21 cellular contexts compared by ENCODE assay signal in the genomic region with DNA sequence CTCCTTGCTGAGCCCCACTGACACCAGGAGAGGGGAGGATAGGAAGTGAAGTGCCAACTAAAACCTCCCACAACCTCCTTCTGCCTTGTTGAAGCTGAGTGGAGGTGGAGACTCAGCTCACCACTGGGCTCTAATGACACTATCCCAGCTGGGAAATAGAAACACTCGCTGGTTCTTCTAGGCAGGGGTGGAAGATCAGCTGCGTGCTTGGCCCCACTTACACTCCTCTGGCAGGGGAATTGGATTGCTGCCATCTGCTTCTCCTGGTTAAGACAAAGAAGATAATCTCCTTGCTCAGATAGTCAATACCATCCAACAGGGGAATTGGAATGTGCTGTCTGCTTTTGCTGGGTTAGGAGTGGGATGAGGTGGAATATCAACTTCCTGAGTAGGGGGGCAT.
"Had no signal": no experiment of that assay in that cellular context is flagged by ENCODE, and none has a peak within 500 bp of the region (broad histone marks: within the 10 kb centered on the region; RNA-seq: fewer than 3 reads in every experiment).

No MANE protein-coding gene starts in this region.

- H3K27me3 Mint-ChIP-seq: activated naive CD4-positive, alpha-beta T cell treated with anti-CD3 and anti-CD28 coated beads, Interleukin-2, amount 10 ng/mL, durations not matched to agents 7 days and 5 days; naive thymus-derived CD8-positive, alpha-beta T cell had no signal

- H3K4me1 Mint-ChIP-seq: activated naive CD4-positive, alpha-beta T cell treated with anti-CD3 and anti-CD28 coated beads, Interleukin-2, amount 10 ng/mL, durations not matched to agents 7 days and 5 days; immature natural killer cell; naive thymus-derived CD8-positive, alpha-beta T cell had no signal

- DNase-seq: activated CD8-positive, alpha-beta memory T cell treated with anti-CD3 and anti-CD28 coated beads for 24 hours; activated CD8-positive, alpha-beta memory T cell treated with anti-CD3 and anti-CD28 coated beads, Interleukin-2, amount 50 U/mL, for 48 hours; activated effector memory CD4-positive, alpha-beta T cell treated with Interleukin-2 at 50 U/mL for 16 hours; activated naive CD4-positive, alpha-beta T cell treated with anti-CD3 and anti-CD28 coated beads, Interleukin-2, amount 10 ng/mL, durations not matched to agents 7 days and 5 days; activated T-cell treated with anti-CD3 and anti-CD28 coated beads, Interleukin-2, amount 50 U/mL, for 48 hours; aorta; erythroblast; gastrocnemius medialis; heart left ventricle; immature natural killer cell; kidney glomerular epithelial cell; left ventricle myocardium inferior; mesenchymal stem cell; mucosa of descending colon; naive thymus-derived CD8-positive, alpha-beta T cell; stimulated activated naive CD4-positive, alpha-beta T cell treated with Interleukin-2 at 50 U/mL for 16 hours; thyroid gland had no signal

- H3K9me3 Mint-ChIP-seq: activated naive CD4-positive, alpha-beta T cell treated with anti-CD3 and anti-CD28 coated beads, Interleukin-2, amount 10 ng/mL, durations not matched to agents 7 days and 5 days; immature natural killer cell; T-helper 1 cell treated with Interleukin-12 subunit alpha and Interleukin-12 subunit beta and Interleukin-4 antibody, amounts not matched to agents 30 μg/mL and 1 μg/mL, for 36 hours had no signal

- H3K4me1 ChIP-seq: gastrocnemius medialis, heart left ventricle, left ventricle myocardium inferior, thyroid gland had no signal

- H3K4me3 Mint-ChIP-seq: activated naive CD4-positive, alpha-beta T cell treated with anti-CD3 and anti-CD28 coated beads, Interleukin-2, amount 10 ng/mL, durations not matched to agents 7 days and 5 days; immature natural killer cell; naive thymus-derived CD8-positive, alpha-beta T cell; T-helper 1 cell treated with Interleukin-12 subunit alpha and Interleukin-12 subunit beta and Interleukin-4 antibody, amounts not matched to agents 30 μg/mL and 1 μg/mL, for 36 hours had no signal

- H3K36me3 Mint-ChIP-seq: activated naive CD4-positive, alpha-beta T cell treated with anti-CD3 and anti-CD28 coated beads, Interleukin-2, amount 10 ng/mL, durations not matched to agents 7 days and 5 days; immature natural killer cell; naive thymus-derived CD8-positive, alpha-beta T cell had no signal

- H3K27me3 ChIP-seq: gastrocnemius medialis, neutrophil, thyroid gland had no signal

- H3K4me3 ChIP-seq: coronary artery, gastrocnemius medialis, heart left ventricle, left ventricle myocardium inferior, mucosa of descending colon, thyroid gland had no signal

- H3K9me3 ChIP-seq: gastrocnemius medialis, heart left ventricle, left ventricle myocardium inferior, mucosa of descending colon, neutrophil, thyroid gland had no signal

- H3K27ac ChIP-seq: coronary artery, gastrocnemius medialis, heart left ventricle, left ventricle myocardium inferior, neutrophil, thyroid gland had no signal

- H3K36me3 ChIP-seq: gastrocnemius medialis, heart left ventricle, left ventricle myocardium inferior, neutrophil, thyroid gland had no signal

- ATAC-seq: activated CD4-positive, CD25-positive, alpha-beta regulatory T cell treated with anti-CD3 and anti-CD28 coated beads, Interleukin-2, amount 50 U/mL, for 24 hours; gastrocnemius medialis; heart left ventricle; mucosa of descending colon; naive thymus-derived CD8-positive, alpha-beta T cell had no signal

- H3K27ac Mint-ChIP-seq: activated naive CD4-positive, alpha-beta T cell treated with anti-CD3 and anti-CD28 coated beads, Interleukin-2, amount 10 ng/mL, durations not matched to agents 7 days and 5 days; immature natural killer cell; naive thymus-derived CD8-positive, alpha-beta T cell; T-helper 1 cell treated with Interleukin-12 subunit alpha and Interleukin-12 subunit beta and Interleukin-4 antibody, amounts not matched to agents 30 μg/mL and 1 μg/mL, for 36 hours had no signal
